ENCODE assay signal across 8 cellular contexts in the genomic region with DNA sequence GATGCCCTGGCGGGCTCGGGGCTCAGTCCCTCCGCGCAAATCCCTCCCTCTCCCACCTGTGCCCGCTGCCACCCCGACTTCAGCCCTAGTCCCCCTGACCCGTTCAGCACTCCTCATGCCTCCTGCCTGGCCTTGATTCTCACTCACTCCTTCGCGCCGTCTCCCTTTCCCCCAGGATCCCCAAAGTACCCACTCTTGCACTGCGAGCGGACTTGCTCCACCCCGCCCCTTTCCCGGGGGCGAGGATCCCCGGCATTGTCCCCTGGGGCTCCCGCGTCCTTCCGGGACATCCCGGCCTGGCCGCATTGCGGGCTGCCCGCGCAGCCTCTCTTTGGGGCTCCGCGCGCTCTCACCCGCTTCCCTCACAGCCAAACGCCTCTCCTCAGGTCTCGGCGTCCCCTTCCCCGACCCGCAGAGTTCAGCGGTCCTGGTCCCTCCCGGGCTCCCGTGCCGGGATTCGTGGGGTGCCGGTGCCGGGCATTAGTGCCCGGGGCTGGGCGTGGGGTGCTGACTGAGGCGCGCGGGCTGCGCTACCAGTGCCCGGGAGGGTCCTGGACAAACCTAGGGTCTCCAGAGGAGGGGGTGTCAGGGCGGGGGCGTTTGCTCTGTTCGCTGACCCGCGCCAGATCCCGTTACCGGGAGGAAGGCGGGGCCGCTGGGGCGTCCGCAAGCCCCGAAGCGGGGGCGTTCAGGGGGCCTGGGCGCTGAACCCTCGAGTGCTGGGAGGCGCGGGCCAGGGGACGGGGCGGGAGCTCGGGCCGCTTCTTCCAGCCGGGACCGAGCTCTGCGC. TPM values are rescaled to one million over a fixed set of nuclear protein-coding genes. Genes with fewer than 3 reads are reported as not detected.
A peak's percentile ranks its signal among the peaks of the same experiment; 100 is the strongest.
DNase-seq lines count a peak whose midpoint lies in the region; ATAC-seq and TF ChIP-seq lines count a peak whose summit lies in the region.

No MANE protein-coding gene starts in this region.

- peak; percentile 12 for ATAC-seq in activated naive CD8-positive, alpha-beta T cell treated with anti-CD3 and anti-CD28 coated beads, Interleukin-2, amount 50 U/mL, for 24 hours
- ATAC-seq in gastrocnemius medialis: peak; percentile 13 to 14
- ATAC-seq in HG02642 (IDR thresholded peaks at IDR 0.05; ENCODE audit: poor library complexity, unreplicated experiment): no peak

- in situ Hi-C loops in gastrocnemius medialis (cut with MboI; ENCODE audit: low sequenced_read_pairs in 4 of 4): loop anchor here in 3 of 4 donors (10.0 to 25.0 kb wide), 3 partner anchors 289 to 761 kb away; no protein-coding TSS in a partner anchor

- TF ChIP-seq RAD21 in Ishikawa (IDR thresholded peaks at IDR 0.05; ENCODE audit: low read depth): no peak

- peaks cover 16% of the 10 kb centered on the region for H3K27me3 Mint-ChIP-seq in activated naive CD8-positive, alpha-beta T cell treated with anti-CD3 and anti-CD28 coated beads, Interleukin-2, amount 50 U/mL, for 24 hours

- peaks cover 18% of the 10 kb centered on the region for H3K36me3 Mint-ChIP-seq in activated naive CD8-positive, alpha-beta T cell treated with anti-CD3 and anti-CD28 coated beads, Interleukin-2, amount 50 U/mL, for 24 hours (ENCODE audit: low read depth)

- peaks cover 62% of the 10 kb centered on the region for H3K4me1 Mint-ChIP-seq in activated naive CD8-positive, alpha-beta T cell treated with anti-CD3 and anti-CD28 coated beads, Interleukin-2, amount 50 U/mL, for 24 hours

- no peaks in the 10 kb centered on the region for H3K36me3 ChIP-seq in gastrocnemius medialis

- H3K27me3 ChIP-seq in gastrocnemius medialis: peaks cover 42 to 55% (median 55%) of the 10 kb centered on the region in 3 donors

- peaks cover 16 to 32% of the 10 kb centered on the region in 2 donors for H3K4me1 ChIP-seq in gastrocnemius medialis

- no peak for TF ChIP-seq CTCF in gastrocnemius medialis (IDR thresholded peaks at IDR 0.05 in 4 of 5, conservative IDR thresholded peaks at IDR 0.05 in 1 of 5)

- peak in 1 of 2 donors; percentile 10 for TF ChIP-seq POLR2A in gastrocnemius medialis (IDR thresholded peaks at IDR 0.05)

- no peaks in the 10 kb centered on the region for H3K9me3 Mint-ChIP-seq in activated naive CD8-positive, alpha-beta T cell treated with anti-CD3 and anti-CD28 coated beads, Interleukin-2, amount 50 U/mL, for 24 hours

- peak overlapping the region; percentile 19 to 60 (median 58) for H3K27ac ChIP-seq in gastrocnemius medialis

- DNase-seq in AG20443 (ENCODE audit: low spot score) (peak; percentile 58), hepatic stellate cell (ENCODE audit: low spot score) (peak; percentile 43), gastrocnemius medialis (peak in 1 of 2 donors; percentile 27), KG1 (lab: John Stamatoyannopoulos, UW) (no peak), COLO829 (ENCODE audit: low spot score) (no peak)
- peak; percentile 54 for DNase-seq in activated naive CD8-positive, alpha-beta T cell treated with anti-CD3 and anti-CD28 coated beads, Interleukin-2, amount 50 U/mL, for 24 hours

- H3K4me3 Mint-ChIP-seq in activated naive CD8-positive, alpha-beta T cell treated with anti-CD3 and anti-CD28 coated beads, Interleukin-2, amount 50 U/mL, for 24 hours: peak overlapping the region; percentile 97

- peak overlapping the region; percentile 61 to 75 (median 64) for H3K4me3 ChIP-seq in gastrocnemius medialis

- H3K9me3 ChIP-seq in gastrocnemius medialis: no peaks in the 10 kb centered on the region

- no peak for TF ChIP-seq EP300 in Ishikawa (IDR thresholded peaks at IDR 0.05; ENCODE audit: borderline replicate concordance)

- intact Hi-C loops in gastrocnemius medialis (cut with DNase I; ENCODE audit: low total_unique reads): loop anchor here (2.0 to 5.0 kb wide), 2 partner anchors 291 to 499 kb away; no protein-coding TSS in a partner anchor

- peak overlapping the region; percentile 95 for H3K27ac Mint-ChIP-seq in activated naive CD8-positive, alpha-beta T cell treated with anti-CD3 and anti-CD28 coated beads, Interleukin-2, amount 50 U/mL, for 24 hours

TF ChIP-seq in Ishikawa, 13 proteins besides CTCF, POLR2A, EP300 and RAD21:
- TF ChIP-seq, protein P1, sequence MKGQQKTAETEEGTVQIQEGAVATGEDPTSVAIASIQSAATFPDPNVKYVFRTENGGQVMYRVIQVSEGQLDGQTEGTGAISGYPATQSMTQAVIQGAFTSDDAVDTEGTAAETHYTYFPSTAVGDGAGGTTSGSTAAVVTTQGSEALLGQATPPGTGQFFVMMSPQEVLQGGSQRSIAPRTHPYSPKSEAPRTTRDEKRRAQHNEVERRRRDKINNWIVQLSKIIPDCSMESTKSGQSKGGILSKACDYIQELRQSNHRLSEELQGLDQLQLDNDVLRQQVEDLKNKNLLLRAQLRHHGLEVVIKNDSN (IDR thresholded peaks at IDR 0.05): no peak
- TF ChIP-seq ZBTB7A (IDR thresholded peaks at IDR 0.05; ENCODE audit: low read depth): 0 out of 2 replicates have a peak, but pooled peaks have one; percentile 25
- TF ChIP-seq EGR1 (IDR thresholded peaks at IDR 0.05): no peak

RNA-seq across cellular contexts. Expression of a gene that starts 45.6 kb away (rescaled TPM):
- 1 to 10 TPM; 1.5 to 9.0 (median 4.2) TPM for total RNA-seq in gastrocnemius medialis

Comparison
In these comparisons a context has a peak if more than half of its experiments do, and no peak if none do; other contexts are left out.
1. DNase-seq: peak in AG20443 (single experiment), activated naive CD8-positive, alpha-beta T cell treated with anti-CD3 and anti-CD28 coated beads, Interleukin-2, amount 50 U/mL, for 24 hours (single experiment) and hepatic stellate cell (single experiment); none in KG1 (single experiment) and COLO829 (single experiment).